Comparison of ENCODE assay signal across 17 cellular contexts in the genomic region with DNA sequence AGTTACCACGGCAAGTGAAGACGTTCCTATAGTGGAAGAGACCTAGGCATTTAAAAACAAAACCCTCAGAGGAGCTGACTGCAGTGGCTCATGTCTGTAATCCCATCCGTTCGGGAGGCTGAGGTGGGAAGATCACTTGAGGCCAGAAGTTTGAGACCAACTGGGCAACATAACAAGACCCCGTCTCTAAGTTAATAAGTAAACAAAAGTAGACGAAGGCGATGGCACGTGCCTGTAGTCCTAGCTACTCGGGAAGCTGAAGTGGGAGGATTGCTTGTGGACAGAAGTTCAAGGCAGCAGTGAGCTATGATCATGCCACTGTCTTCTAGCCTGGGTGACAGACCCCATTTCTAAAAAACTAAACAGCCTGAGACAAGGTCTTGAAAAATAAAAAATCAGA. TPM values are rescaled to one million over a fixed set of nuclear protein-coding genes. Genes with fewer than 3 reads are reported as not detected.
DNase-seq lines count a peak whose midpoint lies in the region; ATAC-seq and TF ChIP-seq lines count a peak whose summit lies in the region.
"Had no signal": no experiment of that assay in that cellular context is flagged by ENCODE, and none has a peak within 500 bp of the region (broad histone marks: within the 10 kb centered on the region; RNA-seq: fewer than 3 reads in every experiment).

No MANE protein-coding gene starts in this region.

- no peak for TF ChIP-seq CTCF in nephron progenitor cell (IDR thresholded peaks at IDR 0.05)

- no peak overlapping the region for H3K4me3 ChIP-seq in CD8-positive, alpha-beta memory T cell (ENCODE audit: low read length)
- H3K4me3 ChIP-seq: heart left ventricle, right atrium auricular region, vagina had no signal

- no peaks in the 10 kb centered on the region for H3K9me3 ChIP-seq in CD8-positive, alpha-beta memory T cell (ENCODE audit: low read length)
- H3K9me3 ChIP-seq: heart left ventricle, right atrium auricular region, vagina had no signal

- H3K4me3 Mint-ChIP-seq in activated CD4-positive, alpha-beta T cell treated with anti-CD3 and anti-CD28 coated beads, Interleukin-2, amount 10 ng/mL, durations not matched to agents 7 days and 5 days: no peak overlapping the region
- peak overlapping the region in 4 of 7 donors; percentile 5 to 76 (median 24) for H3K4me3 Mint-ChIP-seq in CD8-positive, alpha-beta memory T cell
- peak overlapping the region; percentile 22 for H3K4me3 Mint-ChIP-seq in activated T-helper 17 cell treated with anti-CD3 and anti-CD28 coated beads, Interleukin-2, amount 50 U/mL, for 72 hours
- no peak overlapping the region for H3K4me3 Mint-ChIP-seq in nephron progenitor cell
- H3K4me3 Mint-ChIP-seq: HFFc6 had no signal

- POLR2A ChIA-PET in activated CD4-positive, alpha-beta T cell treated with anti-CD3 and anti-CD28 coated beads, Interleukin-2, amount 10 ng/mL, durations not matched to agents 7 days and 5 days (lab: Charles Lee): no interaction called here
- POLR2A ChIA-PET in CD8-positive, alpha-beta memory T cell (lab: Charles Lee): no interaction called here

- no peaks in the 10 kb centered on the region for H3K27me3 Mint-ChIP-seq in activated CD4-positive, alpha-beta T cell treated with anti-CD3 and anti-CD28 coated beads, Interleukin-2, amount 10 ng/mL, durations not matched to agents 7 days and 5 days
- H3K27me3 Mint-ChIP-seq in CD8-positive, alpha-beta memory T cell: no peaks in the 10 kb centered on the region
- no peaks in the 10 kb centered on the region for H3K27me3 Mint-ChIP-seq in activated T-helper 17 cell treated with anti-CD3 and anti-CD28 coated beads, Interleukin-2, amount 50 U/mL, for 72 hours
- H3K27me3 Mint-ChIP-seq in nephron progenitor cell (ENCODE audit: low read depth, poor library complexity): peaks cover 8% of the 10 kb centered on the region

- peak overlapping the region; percentile 71 for H3K27ac Mint-ChIP-seq in activated CD4-positive, alpha-beta T cell treated with anti-CD3 and anti-CD28 coated beads, Interleukin-2, amount 10 ng/mL, durations not matched to agents 7 days and 5 days
- H3K27ac Mint-ChIP-seq in CD8-positive, alpha-beta memory T cell: peak overlapping the region in 5 of 8 donors; percentile 38 to 76 (median 66)
- H3K27ac Mint-ChIP-seq in activated T-helper 17 cell treated with anti-CD3 and anti-CD28 coated beads, Interleukin-2, amount 50 U/mL, for 72 hours: peak overlapping the region; percentile 60
- peak overlapping the region; percentile 52 for H3K27ac Mint-ChIP-seq in nephron progenitor cell
- H3K27ac Mint-ChIP-seq: HFFc6 had no signal

- no peaks in the 10 kb centered on the region for H3K27me3 ChIP-seq in CD8-positive, alpha-beta memory T cell (ENCODE audit: insufficient read depth, low read length, poor library complexity, severe bottlenecking)
- H3K27me3 ChIP-seq: heart left ventricle, right atrium auricular region, vagina had no signal

- no peak for ATAC-seq in activated T-helper 17 cell treated with anti-CD3 and anti-CD28 coated beads, Interleukin-2, amount 50 U/mL, for 72 hours (replicated peaks)
- no peak for ATAC-seq in HG03097 (IDR thresholded peaks at IDR 0.05; ENCODE audit: low FRiP score, unreplicated experiment)
- ATAC-seq: heart left ventricle, SK-N-SH treated with all-trans-retinoic acid at 6 μM for 48 hours had no signal

- CTCF ChIA-PET in activated CD4-positive, alpha-beta T cell treated with anti-CD3 and anti-CD28 coated beads, Interleukin-2, amount 10 ng/mL, durations not matched to agents 7 days and 5 days (lab: Charles Lee): no interaction called here
- CTCF ChIA-PET in CD8-positive, alpha-beta memory T cell (lab: Charles Lee): interaction anchor here (0.6 to 1.0 kb wide), 2 partner anchors 19 to 94 kb away, joined by 3 read pairs; no protein-coding TSS in a partner anchor

- H3K36me3 ChIP-seq in CD8-positive, alpha-beta memory T cell (ENCODE audit: insufficient read depth, low read length): no peaks in the 10 kb centered on the region
- H3K36me3 ChIP-seq: vagina had no signal

- no peak overlapping the region for H3K27ac ChIP-seq in CD8-positive, alpha-beta memory T cell (ENCODE audit: low read depth, low read length)
- H3K27ac ChIP-seq: heart left ventricle, right atrium auricular region, RWPE1, vagina had no signal

- no peaks in the 10 kb centered on the region for H3K9me3 Mint-ChIP-seq in activated CD4-positive, alpha-beta T cell treated with anti-CD3 and anti-CD28 coated beads, Interleukin-2, amount 10 ng/mL, durations not matched to agents 7 days and 5 days
- no peaks in the 10 kb centered on the region for H3K9me3 Mint-ChIP-seq in CD8-positive, alpha-beta memory T cell
- H3K9me3 Mint-ChIP-seq in activated T-helper 17 cell treated with anti-CD3 and anti-CD28 coated beads, Interleukin-2, amount 50 U/mL, for 72 hours: no peaks in the 10 kb centered on the region
- no peaks in the 10 kb centered on the region for H3K9me3 Mint-ChIP-seq in nephron progenitor cell
- H3K9me3 Mint-ChIP-seq: HFFc6 had no signal

- DNase-seq in activated CD4-positive, alpha-beta T cell treated with anti-CD3 and anti-CD28 coated beads, Interleukin-2, amount 10 ng/mL, durations not matched to agents 7 days and 5 days: no peak
- no peak for DNase-seq in activated CD4-positive, alpha-beta T cell treated with anti-CD3 and anti-CD28 coated beads, Interleukin-2, amount 50 U/mL, for 1 hour
- no peak for DNase-seq in CD8-positive, alpha-beta memory T cell
- no peak for DNase-seq in nephron progenitor cell
- no peak for DNase-seq in hippocampal formation (lab: John Stamatoyannopoulos, UW)
- DNase-seq in UCSD-AML1 (lab: John Stamatoyannopoulos, UW; ENCODE audit: unreplicated experiment): no peak
- DNase-seq: heart left ventricle; HFFc6; NCI-H1436; NCI-H524 treated with DMSO at 0.1 percent for 48 hours; stimulated activated CD8-positive, alpha-beta memory T cell treated with anti-CD3 and anti-CD28 coated beads, Interleukin-4, amount 100 ng/mL, for 48 hours had no signal

- peaks cover 39% of the 10 kb centered on the region for H3K4me1 ChIP-seq in CD8-positive, alpha-beta memory T cell (ENCODE audit: insufficient read depth, low read length)

- H3K4me1 Mint-ChIP-seq in activated CD4-positive, alpha-beta T cell treated with anti-CD3 and anti-CD28 coated beads, Interleukin-2, amount 10 ng/mL, durations not matched to agents 7 days and 5 days: peaks cover 57% of the 10 kb centered on the region
- peaks cover 53 to 78% (median 69%) of the 10 kb centered on the region in 3 donors for H3K4me1 Mint-ChIP-seq in CD8-positive, alpha-beta memory T cell
- peaks cover 30% of the 10 kb centered on the region for H3K4me1 Mint-ChIP-seq in activated T-helper 17 cell treated with anti-CD3 and anti-CD28 coated beads, Interleukin-2, amount 50 U/mL, for 72 hours
- H3K4me1 Mint-ChIP-seq in nephron progenitor cell: peaks cover 12% of the 10 kb centered on the region

- peaks cover 18% of the 10 kb centered on the region for H3K36me3 Mint-ChIP-seq in activated CD4-positive, alpha-beta T cell treated with anti-CD3 and anti-CD28 coated beads, Interleukin-2, amount 10 ng/mL, durations not matched to agents 7 days and 5 days (ENCODE audit: low read depth)
- peaks cover 0 to 15% (median 3%) of the 10 kb centered on the region in 3 donors for H3K36me3 Mint-ChIP-seq in CD8-positive, alpha-beta memory T cell
- H3K36me3 Mint-ChIP-seq in activated T-helper 17 cell treated with anti-CD3 and anti-CD28 coated beads, Interleukin-2, amount 50 U/mL, for 72 hours (ENCODE audit: low read depth): peaks cover 7% of the 10 kb centered on the region
- H3K36me3 Mint-ChIP-seq in nephron progenitor cell (ENCODE audit: low read depth): peaks cover 7% of the 10 kb centered on the region

RNA-seq across cellular contexts. Expression of a gene that starts 3.8 kb away (rescaled TPM):
- total RNA-seq in activated CD4-positive, alpha-beta T cell treated with anti-CD3 and anti-CD28 coated beads, Interleukin-2, amount 10 ng/mL, durations not matched to agents 7 days and 5 days: 100 to 1,000 TPM; 124 to 130 TPM
- total RNA-seq in CD8-positive, alpha-beta memory T cell: 100 to 1,000 TPM; 151 to 154 TPM
- polyA plus RNA-seq in CD8-positive, alpha-beta memory T cell: 90.0 TPM
- total RNA-seq in activated T-helper 17 cell treated with anti-CD3 and anti-CD28 coated beads, Interleukin-2, amount 50 U/mL, for 72 hours: 100 to 1,000 TPM in 1 of 2 donors, 10 to 100 TPM in 1; 94.6 to 157 TPM

RNA-seq across cellular contexts. Expression of a gene that starts 27.9 kb away (rescaled TPM):
- total RNA-seq in activated CD4-positive, alpha-beta T cell treated with anti-CD3 and anti-CD28 coated beads, Interleukin-2, amount 10 ng/mL, durations not matched to agents 7 days and 5 days: 10 to 100 TPM; 79.6 to 92.4 TPM
- 10 to 100 TPM; 40.0 to 42.2 TPM for total RNA-seq in CD8-positive, alpha-beta memory T cell
- polyA plus RNA-seq in CD8-positive, alpha-beta memory T cell: 50.4 TPM
- 10 to 100 TPM; 39.7 to 41.8 TPM for total RNA-seq in activated T-helper 17 cell treated with anti-CD3 and anti-CD28 coated beads, Interleukin-2, amount 50 U/mL, for 72 hours

Comparison
In these comparisons a context has a peak if more than half of its experiments do, and no peak if none do; other contexts are left out.
1. H3K4me3 Mint-ChIP-seq: peak in CD8-positive, alpha-beta memory T cell (4 of 7) and activated T-helper 17 cell treated with anti-CD3 and anti-CD28 coated beads, Interleukin-2, amount 50 U/mL, for 72 hours (single experiment); none in activated CD4-positive, alpha-beta T cell treated with anti-CD3 and anti-CD28 coated beads, Interleukin-2, amount 10 ng/mL, durations not matched to agents 7 days and 5 days (single experiment) and nephron progenitor cell (single experiment).
2. Peak in every context shown above with its lines, with median percentiles within 50 percentile points of each other: H3K27ac Mint-ChIP-seq.